ENCODE assay signal across 7 cellular contexts in the genomic region with DNA sequence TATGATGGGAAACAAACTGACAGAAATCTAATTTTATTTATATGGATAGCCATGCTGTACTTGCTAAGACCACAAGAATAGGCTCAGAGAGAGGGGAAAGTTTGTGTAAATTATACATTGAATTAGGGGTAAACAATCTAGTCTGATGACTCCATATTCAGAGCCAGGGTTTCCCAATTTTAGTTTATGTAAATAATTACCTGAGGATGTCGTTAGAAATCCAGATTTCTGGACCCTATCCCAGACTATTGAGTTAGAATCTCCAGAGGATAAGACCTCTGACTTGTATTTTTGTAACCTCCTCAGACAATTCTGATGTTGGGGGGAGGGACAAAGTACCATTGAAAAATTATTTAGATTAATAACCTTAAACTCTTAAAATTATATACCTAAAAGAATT.
"Had no signal": no experiment of that assay in that cellular context is flagged by ENCODE, and none has a peak within 500 bp of the region (broad histone marks: within the 10 kb centered on the region; RNA-seq: fewer than 3 reads in every experiment).

No MANE protein-coding gene starts in this region.

- ATAC-seq: GM23338 had no signal

- FAIRE-seq: H1, H54, HTR-8/SVneo had no signal

- H3K4me2 ChIP-seq: GM23338 had no signal

- H3K4me3 ChIP-seq: GM23338 had no signal

- H2AFZ ChIP-seq: GM23338 had no signal

- DNase-seq: H9, HCEC 1CT, KBM-7 had no signal
